1 cellular context compared by ENCODE assay signal in genomic region chr17:48868916-48869500, GRCh38.
TF ChIP-seq lines count a peak whose summit lies in the region.

No MANE protein-coding gene starts in this region.

TF ChIP-seq in HEK293, 187 proteins besides CTCF, POLR2A, EP300 and RAD21 (continued from another document):
- TF ChIP-seq, protein P1, sequence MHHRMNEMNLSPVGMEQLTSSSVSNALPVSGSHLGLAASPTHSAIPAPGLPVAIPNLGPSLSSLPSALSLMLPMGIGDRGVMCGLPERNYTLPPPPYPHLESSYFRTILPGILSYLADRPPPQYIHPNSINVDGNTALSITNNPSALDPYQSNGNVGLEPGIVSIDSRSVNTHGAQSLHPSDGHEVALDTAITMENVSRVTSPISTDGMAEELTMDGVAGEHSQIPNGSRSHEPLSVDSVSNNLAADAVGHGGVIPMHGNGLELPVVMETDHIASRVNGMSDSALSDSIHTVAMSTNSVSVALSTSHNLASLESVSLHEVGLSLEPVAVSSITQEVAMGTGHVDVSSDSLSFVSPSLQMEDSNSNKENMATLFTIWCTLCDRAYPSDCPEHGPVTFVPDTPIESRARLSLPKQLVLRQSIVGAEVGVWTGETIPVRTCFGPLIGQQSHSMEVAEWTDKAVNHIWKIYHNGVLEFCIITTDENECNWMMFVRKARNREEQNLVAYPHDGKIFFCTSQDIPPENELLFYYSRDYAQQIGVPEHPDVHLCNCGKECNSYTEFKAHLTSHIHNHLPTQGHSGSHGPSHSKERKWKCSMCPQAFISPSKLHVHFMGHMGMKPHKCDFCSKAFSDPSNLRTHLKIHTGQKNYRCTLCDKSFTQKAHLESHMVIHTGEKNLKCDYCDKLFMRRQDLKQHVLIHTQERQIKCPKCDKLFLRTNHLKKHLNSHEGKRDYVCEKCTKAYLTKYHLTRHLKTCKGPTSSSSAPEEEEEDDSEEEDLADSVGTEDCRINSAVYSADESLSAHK (tag by site-specific recombination; IDR thresholded peaks at IDR 0.05), result peak; percentile 60; the same call in 1 of the 2 replicates
- TF ChIP-seq, protein P2, sequence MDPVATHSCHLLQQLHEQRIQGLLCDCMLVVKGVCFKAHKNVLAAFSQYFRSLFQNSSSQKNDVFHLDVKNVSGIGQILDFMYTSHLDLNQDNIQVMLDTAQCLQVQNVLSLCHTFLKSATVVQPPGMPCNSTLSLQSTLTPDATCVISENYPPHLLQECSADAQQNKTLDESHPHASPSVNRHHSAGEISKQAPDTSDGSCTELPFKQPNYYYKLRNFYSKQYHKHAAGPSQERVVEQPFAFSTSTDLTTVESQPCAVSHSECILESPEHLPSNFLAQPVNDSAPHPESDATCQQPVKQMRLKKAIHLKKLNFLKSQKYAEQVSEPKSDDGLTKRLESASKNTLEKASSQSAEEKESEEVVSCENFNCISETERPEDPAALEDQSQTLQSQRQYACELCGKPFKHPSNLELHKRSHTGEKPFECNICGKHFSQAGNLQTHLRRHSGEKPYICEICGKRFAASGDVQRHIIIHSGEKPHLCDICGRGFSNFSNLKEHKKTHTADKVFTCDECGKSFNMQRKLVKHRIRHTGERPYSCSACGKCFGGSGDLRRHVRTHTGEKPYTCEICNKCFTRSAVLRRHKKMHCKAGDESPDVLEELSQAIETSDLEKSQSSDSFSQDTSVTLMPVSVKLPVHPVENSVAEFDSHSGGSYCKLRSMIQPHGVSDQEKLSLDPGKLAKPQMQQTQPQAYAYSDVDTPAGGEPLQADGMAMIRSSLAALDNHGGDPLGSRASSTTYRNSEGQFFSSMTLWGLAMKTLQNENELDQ (tag by site-specific recombination; IDR thresholded peaks at IDR 0.05; ENCODE audit: low read depth), result no peak
- TF ChIP-seq ZNF404 (tag by site-specific recombination; IDR thresholded peaks at IDR 0.05) (no peak), ZNF24 (tag by site-specific recombination; IDR thresholded peaks at IDR 0.05) (peak; percentile 50), ATF2 (tag by site-specific recombination; IDR thresholded peaks at IDR 0.05; ENCODE audit: low read depth) (0 out of 2 replicates have a peak, but pooled peaks have one; percentile 14), ZNF423 (tag by site-specific recombination; IDR thresholded peaks at IDR 0.05) (0 out of 2 replicates have a peak, but pooled peaks have one; percentile 17), ZNF16 (tag by site-specific recombination; IDR thresholded peaks at IDR 0.05; ENCODE audit: low read depth) (no peak), ZNF600 (tag by site-specific recombination; IDR thresholded peaks at IDR 0.05) (peak; percentile 63; the same call in 1 of the 2 replicates), ZNF26 (tag by site-specific recombination; IDR thresholded peaks at IDR 0.05) (no peak), ZNF18 (tag by site-specific recombination; IDR thresholded peaks at IDR 0.05) (no peak), ZNF843 (tag by site-specific recombination; IDR thresholded peaks at IDR 0.05) (no peak), GLIS1 (tag by site-specific recombination; IDR thresholded peaks at IDR 0.05) (peak; percentile 78), HOXD13 (CRISPR knock-in tag; IDR thresholded peaks at IDR 0.05; ENCODE audit: borderline replicate concordance) (no peak), ZNF792 (tag by site-specific recombination; IDR thresholded peaks at IDR 0.05) (peak; percentile 97), ZNF621 (tag by site-specific recombination; IDR thresholded peaks at IDR 0.05) (no peak), ZNF555 (tag by site-specific recombination; conservative IDR thresholded peaks at IDR 0.05) (no peak), ZNF223 (tag by site-specific recombination; IDR thresholded peaks at IDR 0.05) (no peak), ZNF670 (tag by site-specific recombination; IDR thresholded peaks at IDR 0.05; ENCODE audit: low read depth) (no peak), YY2 (tag by site-specific recombination; IDR thresholded peaks at IDR 0.05) (no peak), REPIN1 (tag by site-specific recombination; IDR thresholded peaks at IDR 0.05; ENCODE audit: low read depth) (no peak), ZSCAN23 (tag by site-specific recombination; IDR thresholded peaks at IDR 0.05) (no peak), ZIC2 (tag by site-specific recombination; IDR thresholded peaks at IDR 0.05) (peak; percentile 95), PRDM1 (tag by site-specific recombination; IDR thresholded peaks at IDR 0.05) (peak; percentile 32; the same call in 1 of the 2 replicates), ZNF776 (tag by site-specific recombination; IDR thresholded peaks at IDR 0.05; ENCODE audit: borderline replicate concordance) (no peak), ZBTB17 (tag by site-specific recombination; IDR thresholded peaks at IDR 0.05) (peak; percentile 69), SP3 (tag by site-specific recombination; IDR thresholded peaks at IDR 0.05) (no peak), ZNF394 (tag by site-specific recombination; IDR thresholded peaks at IDR 0.05; ENCODE audit: borderline replicate concordance) (no peak), ZNF704 (tag by site-specific recombination; IDR thresholded peaks at IDR 0.05) (no peak)
- TF ChIP-seq, protein P3, sequence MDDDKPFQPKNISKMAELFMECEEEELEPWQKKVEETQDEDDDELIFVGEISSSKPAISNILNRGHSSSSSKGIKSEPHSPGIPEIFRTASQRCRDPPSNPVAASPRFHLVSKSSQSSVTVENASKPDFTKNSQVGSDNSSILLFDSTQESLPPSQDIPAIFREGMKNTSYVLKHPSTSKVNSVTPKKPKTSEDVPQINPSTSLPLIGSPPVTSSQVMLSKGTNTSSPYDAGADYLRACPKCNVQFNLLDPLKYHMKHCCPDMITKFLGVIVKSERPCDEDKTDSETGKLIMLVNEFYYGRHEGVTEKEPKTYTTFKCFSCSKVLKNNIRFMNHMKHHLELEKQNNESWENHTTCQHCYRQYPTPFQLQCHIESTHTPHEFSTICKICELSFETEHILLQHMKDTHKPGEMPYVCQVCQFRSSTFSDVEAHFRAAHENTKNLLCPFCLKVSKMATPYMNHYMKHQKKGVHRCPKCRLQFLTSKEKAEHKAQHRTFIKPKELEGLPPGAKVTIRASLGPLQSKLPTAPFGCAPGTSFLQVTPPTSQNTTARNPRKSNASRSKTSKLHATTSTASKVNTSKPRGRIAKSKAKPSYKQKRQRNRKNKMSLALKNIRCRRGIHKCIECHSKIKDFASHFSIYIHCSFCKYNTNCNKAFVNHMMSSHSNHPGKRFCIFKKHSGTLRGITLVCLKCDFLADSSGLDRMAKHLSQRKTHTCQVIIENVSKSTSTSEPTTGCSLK (tag by site-specific recombination; IDR thresholded peaks at IDR 0.05), result no peak
- TF ChIP-seq, protein P4, sequence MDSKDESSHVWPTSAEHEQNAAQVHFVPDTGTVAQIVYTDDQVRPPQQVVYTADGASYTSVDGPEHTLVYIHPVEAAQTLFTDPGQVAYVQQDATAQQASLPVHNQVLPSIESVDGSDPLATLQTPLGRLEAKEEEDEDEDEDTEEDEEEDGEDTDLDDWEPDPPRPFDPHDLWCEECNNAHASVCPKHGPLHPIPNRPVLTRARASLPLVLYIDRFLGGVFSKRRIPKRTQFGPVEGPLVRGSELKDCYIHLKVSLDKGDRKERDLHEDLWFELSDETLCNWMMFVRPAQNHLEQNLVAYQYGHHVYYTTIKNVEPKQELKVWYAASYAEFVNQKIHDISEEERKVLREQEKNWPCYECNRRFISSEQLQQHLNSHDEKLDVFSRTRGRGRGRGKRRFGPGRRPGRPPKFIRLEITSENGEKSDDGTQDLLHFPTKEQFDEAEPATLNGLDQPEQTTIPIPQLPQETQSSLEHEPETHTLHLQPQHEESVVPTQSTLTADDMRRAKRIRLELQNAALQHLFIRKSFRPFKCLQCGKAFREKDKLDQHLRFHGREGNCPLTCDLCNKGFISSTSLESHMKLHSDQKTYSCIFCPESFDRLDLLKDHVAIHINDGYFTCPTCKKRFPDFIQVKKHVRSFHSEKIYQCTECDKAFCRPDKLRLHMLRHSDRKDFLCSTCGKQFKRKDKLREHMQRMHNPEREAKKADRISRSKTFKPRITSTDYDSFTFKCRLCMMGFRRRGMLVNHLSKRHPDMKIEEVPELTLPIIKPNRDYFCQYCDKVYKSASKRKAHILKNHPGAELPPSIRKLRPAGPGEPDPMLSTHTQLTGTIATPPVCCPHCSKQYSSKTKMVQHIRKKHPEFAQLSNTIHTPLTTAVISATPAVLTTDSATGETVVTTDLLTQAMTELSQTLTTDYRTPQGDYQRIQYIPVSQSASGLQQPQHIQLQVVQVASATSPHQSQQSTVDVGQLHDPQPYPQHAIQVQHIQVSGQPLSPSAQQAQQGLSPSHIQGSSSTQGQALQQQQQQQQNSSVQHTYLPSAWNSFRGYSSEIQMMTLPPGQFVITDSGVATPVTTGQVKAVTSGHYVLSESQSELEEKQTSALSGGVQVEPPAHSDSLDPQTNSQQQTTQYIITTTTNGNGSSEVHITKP (tag by site-specific recombination; IDR thresholded peaks at IDR 0.05), result peak; percentile 27; the same call in 1 of the 2 replicates
